2 cellular contexts compared by ENCODE assay signal in the genomic region with DNA sequence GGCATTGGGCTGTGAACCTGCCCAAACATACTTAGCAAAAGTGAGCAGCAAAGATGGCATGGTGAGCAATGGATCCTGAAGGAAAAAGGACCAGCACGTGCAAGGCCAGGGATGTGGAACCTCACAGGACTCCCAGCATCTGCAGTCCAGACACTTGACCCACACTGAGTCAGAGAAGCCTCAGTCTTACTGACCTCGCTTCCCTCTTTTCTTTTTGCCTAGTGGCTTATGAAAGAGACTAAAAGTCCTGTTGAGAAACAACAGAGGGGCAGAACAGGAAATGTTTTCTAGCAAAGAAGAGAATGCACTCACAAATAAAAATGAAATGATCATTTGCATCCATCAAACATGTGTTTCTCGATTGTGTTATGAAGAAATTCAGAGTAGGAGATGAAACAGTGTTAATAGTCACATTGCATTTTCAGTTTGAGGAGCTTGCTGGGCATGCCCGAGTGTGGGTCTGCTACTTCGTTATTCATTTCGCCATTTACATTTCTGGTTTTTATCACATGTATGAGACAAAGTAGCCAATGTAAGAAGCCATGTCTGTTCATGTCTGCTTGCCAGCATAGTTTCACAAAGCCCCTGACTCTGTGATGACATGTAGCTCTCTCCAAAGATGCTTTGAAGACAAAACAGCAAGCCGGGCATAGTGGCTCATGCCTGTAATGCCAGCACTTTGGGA.
TF ChIP-seq lines count a peak whose summit lies in the region.

No MANE protein-coding gene starts in this region.

TF ChIP-seq in IMR-90, 13 proteins besides CTCF, POLR2A, EP300 and RAD21:
- TF ChIP-seq MAZ (IDR thresholded peaks at IDR 0.05; ENCODE audit: borderline replicate concordance, low read depth, low read length) (no peak), BHLHE40 (IDR thresholded peaks at IDR 0.05; ENCODE audit: low read depth, low read length) (0 out of 2 replicates have a peak, but pooled peaks have one; percentile 35), SMC3 (IDR thresholded peaks at IDR 0.05; ENCODE audit: low read depth, low read length) (no peak), RCOR1 (IDR thresholded peaks at IDR 0.05; ENCODE audit: insufficient replicate concordance, low read length) (no peak), FOS (IDR thresholded peaks at IDR 0.05; ENCODE audit: low read depth, low read length) (no peak)
TF ChIP-seq in IMR-90: peak in this region for 1.

TF ChIP-seq in GM12878, 131 proteins besides CTCF, POLR2A, EP300 and RAD21:
- TF ChIP-seq MEF2B (IDR thresholded peaks at IDR 0.05; ENCODE audit: partially characterized antibody, poor library complexity, severe bottlenecking): no peak
- no peak for TF ChIP-seq FOXK2 (IDR thresholded peaks at IDR 0.05)
- TF ChIP-seq BHLHE40 (IDR thresholded peaks at IDR 0.05; ENCODE audit: borderline replicate concordance in 1 of 2, low read depth in 2 of 2, low read length in 1 of 2): peak in 1 of 2 experiments; percentile 12; a peak in 1 of 4 replicates
- TF ChIP-seq, protein P1, sequence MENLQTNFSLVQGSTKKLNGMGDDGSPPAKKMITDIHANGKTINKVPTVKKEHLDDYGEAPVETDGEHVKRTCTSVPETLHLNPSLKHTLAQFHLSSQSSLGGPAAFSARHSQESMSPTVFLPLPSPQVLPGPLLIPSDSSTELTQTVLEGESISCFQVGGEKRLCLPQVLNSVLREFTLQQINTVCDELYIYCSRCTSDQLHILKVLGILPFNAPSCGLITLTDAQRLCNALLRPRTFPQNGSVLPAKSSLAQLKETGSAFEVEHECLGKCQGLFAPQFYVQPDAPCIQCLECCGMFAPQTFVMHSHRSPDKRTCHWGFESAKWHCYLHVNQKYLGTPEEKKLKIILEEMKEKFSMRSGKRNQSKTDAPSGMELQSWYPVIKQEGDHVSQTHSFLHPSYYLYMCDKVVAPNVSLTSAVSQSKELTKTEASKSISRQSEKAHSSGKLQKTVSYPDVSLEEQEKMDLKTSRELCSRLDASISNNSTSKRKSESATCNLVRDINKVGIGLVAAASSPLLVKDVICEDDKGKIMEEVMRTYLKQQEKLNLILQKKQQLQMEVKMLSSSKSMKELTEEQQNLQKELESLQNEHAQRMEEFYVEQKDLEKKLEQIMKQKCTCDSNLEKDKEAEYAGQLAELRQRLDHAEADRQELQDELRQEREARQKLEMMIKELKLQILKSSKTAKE (IDR thresholded peaks at IDR 0.05; ENCODE audit: low read depth, poor library complexity, severe bottlenecking): no peak
- TF ChIP-seq, protein P2, sequence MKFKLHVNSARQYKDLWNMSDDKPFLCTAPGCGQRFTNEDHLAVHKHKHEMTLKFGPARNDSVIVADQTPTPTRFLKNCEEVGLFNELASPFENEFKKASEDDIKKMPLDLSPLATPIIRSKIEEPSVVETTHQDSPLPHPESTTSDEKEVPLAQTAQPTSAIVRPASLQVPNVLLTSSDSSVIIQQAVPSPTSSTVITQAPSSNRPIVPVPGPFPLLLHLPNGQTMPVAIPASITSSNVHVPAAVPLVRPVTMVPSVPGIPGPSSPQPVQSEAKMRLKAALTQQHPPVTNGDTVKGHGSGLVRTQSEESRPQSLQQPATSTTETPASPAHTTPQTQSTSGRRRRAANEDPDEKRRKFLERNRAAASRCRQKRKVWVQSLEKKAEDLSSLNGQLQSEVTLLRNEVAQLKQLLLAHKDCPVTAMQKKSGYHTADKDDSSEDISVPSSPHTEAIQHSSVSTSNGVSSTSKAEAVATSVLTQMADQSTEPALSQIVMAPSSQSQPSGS (IDR thresholded peaks at IDR 0.05; ENCODE audit: low read length): no peak
- TF ChIP-seq, protein P3, sequence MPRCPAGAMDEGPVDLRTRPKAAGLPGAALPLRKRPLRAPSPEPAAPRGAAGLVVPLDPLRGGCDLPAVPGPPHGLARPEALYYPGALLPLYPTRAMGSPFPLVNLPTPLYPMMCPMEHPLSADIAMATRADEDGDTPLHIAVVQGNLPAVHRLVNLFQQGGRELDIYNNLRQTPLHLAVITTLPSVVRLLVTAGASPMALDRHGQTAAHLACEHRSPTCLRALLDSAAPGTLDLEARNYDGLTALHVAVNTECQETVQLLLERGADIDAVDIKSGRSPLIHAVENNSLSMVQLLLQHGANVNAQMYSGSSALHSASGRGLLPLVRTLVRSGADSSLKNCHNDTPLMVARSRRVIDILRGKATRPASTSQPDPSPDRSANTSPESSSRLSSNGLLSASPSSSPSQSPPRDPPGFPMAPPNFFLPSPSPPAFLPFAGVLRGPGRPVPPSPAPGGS (IDR thresholded peaks at IDR 0.05; ENCODE audit: borderline replicate concordance, insufficient read depth, low read depth, low read length, poor library complexity, severe bottlenecking): peak; percentile 29
- no peak for TF ChIP-seq IRF4 (IDR thresholded peaks at IDR 0.05; ENCODE audit: low read depth, low read length)
- TF ChIP-seq TBL1XR1 (IDR thresholded peaks at IDR 0.05; ENCODE audit: low read depth, low read length): no peak
- TF ChIP-seq CEBPB (IDR thresholded peaks at IDR 0.05; ENCODE audit: borderline replicate concordance in 1 of 2, low read depth in 2 of 2, low read length in 2 of 2): no peak
- TF ChIP-seq, protein P4, sequence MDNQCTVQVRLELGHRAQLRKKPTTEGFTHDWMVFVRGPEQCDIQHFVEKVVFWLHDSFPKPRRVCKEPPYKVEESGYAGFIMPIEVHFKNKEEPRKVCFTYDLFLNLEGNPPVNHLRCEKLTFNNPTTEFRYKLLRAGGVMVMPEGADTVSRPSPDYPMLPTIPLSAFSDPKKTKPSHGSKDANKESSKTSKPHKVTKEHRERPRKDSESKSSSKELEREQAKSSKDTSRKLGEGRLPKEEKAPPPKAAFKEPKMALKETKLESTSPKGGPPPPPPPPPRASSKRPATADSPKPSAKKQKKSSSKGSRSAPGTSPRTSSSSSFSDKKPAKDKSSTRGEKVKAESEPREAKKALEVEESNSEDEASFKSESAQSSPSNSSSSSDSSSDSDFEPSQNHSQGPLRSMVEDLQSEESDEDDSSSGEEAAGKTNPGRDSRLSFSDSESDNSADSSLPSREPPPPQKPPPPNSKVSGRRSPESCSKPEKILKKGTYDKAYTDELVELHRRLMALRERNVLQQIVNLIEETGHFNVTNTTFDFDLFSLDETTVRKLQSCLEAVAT (IDR thresholded peaks at IDR 0.05): no peak
- TF ChIP-seq, protein P5, sequence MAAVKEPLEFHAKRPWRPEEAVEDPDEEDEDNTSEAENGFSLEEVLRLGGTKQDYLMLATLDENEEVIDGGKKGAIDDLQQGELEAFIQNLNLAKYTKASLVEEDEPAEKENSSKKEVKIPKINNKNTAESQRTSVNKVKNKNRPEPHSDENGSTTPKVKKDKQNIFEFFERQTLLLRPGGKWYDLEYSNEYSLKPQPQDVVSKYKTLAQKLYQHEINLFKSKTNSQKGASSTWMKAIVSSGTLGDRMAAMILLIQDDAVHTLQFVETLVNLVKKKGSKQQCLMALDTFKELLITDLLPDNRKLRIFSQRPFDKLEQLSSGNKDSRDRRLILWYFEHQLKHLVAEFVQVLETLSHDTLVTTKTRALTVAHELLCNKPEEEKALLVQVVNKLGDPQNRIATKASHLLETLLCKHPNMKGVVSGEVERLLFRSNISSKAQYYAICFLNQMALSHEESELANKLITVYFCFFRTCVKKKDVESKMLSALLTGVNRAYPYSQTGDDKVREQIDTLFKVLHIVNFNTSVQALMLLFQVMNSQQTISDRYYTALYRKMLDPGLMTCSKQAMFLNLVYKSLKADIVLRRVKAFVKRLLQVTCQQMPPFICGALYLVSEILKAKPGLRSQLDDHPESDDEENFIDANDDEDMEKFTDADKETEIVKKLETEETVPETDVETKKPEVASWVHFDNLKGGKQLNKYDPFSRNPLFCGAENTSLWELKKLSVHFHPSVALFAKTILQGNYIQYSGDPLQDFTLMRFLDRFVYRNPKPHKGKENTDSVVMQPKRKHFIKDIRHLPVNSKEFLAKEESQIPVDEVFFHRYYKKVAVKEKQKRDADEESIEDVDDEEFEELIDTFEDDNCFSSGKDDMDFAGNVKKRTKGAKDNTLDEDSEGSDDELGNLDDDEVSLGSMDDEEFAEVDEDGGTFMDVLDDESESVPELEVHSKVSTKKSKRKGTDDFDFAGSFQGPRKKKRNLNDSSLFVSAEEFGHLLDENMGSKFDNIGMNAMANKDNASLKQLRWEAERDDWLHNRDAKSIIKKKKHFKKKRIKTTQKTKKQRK (IDR thresholded peaks at IDR 0.05; ENCODE audit: low read depth, low read length): no peak
- TF ChIP-seq LARP7 (IDR thresholded peaks at IDR 0.05): no peak
- TF ChIP-seq, protein P6, sequence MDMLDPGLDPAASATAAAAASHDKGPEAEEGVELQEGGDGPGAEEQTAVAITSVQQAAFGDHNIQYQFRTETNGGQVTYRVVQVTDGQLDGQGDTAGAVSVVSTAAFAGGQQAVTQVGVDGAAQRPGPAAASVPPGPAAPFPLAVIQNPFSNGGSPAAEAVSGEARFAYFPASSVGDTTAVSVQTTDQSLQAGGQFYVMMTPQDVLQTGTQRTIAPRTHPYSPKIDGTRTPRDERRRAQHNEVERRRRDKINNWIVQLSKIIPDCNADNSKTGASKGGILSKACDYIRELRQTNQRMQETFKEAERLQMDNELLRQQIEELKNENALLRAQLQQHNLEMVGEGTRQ (IDR thresholded peaks at IDR 0.05; ENCODE audit: borderline replicate concordance, low read depth, low read length): no peak
